Comparison of ENCODE assay signal across 22 cellular contexts in genomic region chr9:124255222-124255621, GRCh38.
"Had no signal": no experiment of that assay in that cellular context is flagged by ENCODE, and none has a peak within 500 bp of the region (broad histone marks: within the 10 kb centered on the region; RNA-seq: fewer than 3 reads in every experiment).

No MANE protein-coding gene starts in this region.

- ATAC-seq: left lung, upper lobe of right lung, WTC11 had no signal

- H3K27ac ChIP-seq: breast epithelium, esophagus squamous epithelium, left lung, right atrium auricular region, stomach, testis, upper lobe of right lung had no signal

- H3K27me3 ChIP-seq: breast epithelium, esophagus squamous epithelium, left lung, right atrium auricular region, stomach, testis, upper lobe of right lung had no signal

- H3K9me3 ChIP-seq: breast epithelium, esophagus squamous epithelium, left lung, right atrium auricular region, stomach, testis, upper lobe of right lung had no signal

- H3K36me3 Mint-ChIP-seq: WTC11 had no signal

- H3K4me3 Mint-ChIP-seq: T-helper 1 cell treated with Interleukin-12 subunit alpha and Interleukin-12 subunit beta and Interleukin-4 antibody, amounts not matched to agents 30 μg/mL and 1 μg/mL, for 36 hours; WTC11 had no signal

- FAIRE-seq: kidney, TTC549 had no signal

- H3K9me3 Mint-ChIP-seq: activated T-helper 1 cell treated with anti-CD3 and anti-CD28 coated beads, Interleukin-12 subunit alpha, Interleukin-12 subunit beta, Interleukin-2, Interleukin-4 antibody, amounts not matched to agents 30 ng/mL and 10 ng/mL and 1 ng/mL, durations not matched to agents 14 hours and 24 hours and 36 hours; nephron progenitor cell; T-helper 1 cell treated with Interleukin-12 subunit alpha and Interleukin-12 subunit beta and Interleukin-4 antibody, amounts not matched to agents 30 μg/mL and 1 μg/mL, for 36 hours; WTC11 had no signal

- H3K27ac Mint-ChIP-seq: nephron progenitor cell; progenitor cell of endocrine pancreas; T-helper 1 cell treated with Interleukin-12 subunit alpha and Interleukin-12 subunit beta and Interleukin-4 antibody, amounts not matched to agents 30 μg/mL and 1 μg/mL, for 36 hours; WTC11 had no signal

- H3K4me3 ChIP-seq: breast epithelium, esophagus squamous epithelium, left lung, right atrium auricular region, skin epidermis, stomach, testis, upper lobe of right lung had no signal

- H3K36me3 ChIP-seq: breast epithelium, esophagus squamous epithelium, left lung, right atrium auricular region, stomach, upper lobe of right lung had no signal

- DNase-seq: activated CD4-positive, alpha-beta T cell treated with anti-CD3 and anti-CD28 coated beads for 48 hours; activated CD8-positive, alpha-beta memory T cell treated with anti-CD3 and anti-CD28 coated beads, Interleukin-2, amount 50 U/mL, for 48 hours; activated naive CD4-positive, alpha-beta T cell; anterior cingulate cortex; esophagus squamous epithelium; hippocampal formation; kidney; nephron progenitor cell; occipital lobe; stimulated activated CD4-positive, alpha-beta T cell treated with anti-CD3 and anti-CD28 coated beads, Interleukin-4, amount 100 ng/mL, for 24 hours; stomach; testis; upper lobe of right lung had no signal
